10 cellular contexts compared by ENCODE assay signal in the genomic region with DNA sequence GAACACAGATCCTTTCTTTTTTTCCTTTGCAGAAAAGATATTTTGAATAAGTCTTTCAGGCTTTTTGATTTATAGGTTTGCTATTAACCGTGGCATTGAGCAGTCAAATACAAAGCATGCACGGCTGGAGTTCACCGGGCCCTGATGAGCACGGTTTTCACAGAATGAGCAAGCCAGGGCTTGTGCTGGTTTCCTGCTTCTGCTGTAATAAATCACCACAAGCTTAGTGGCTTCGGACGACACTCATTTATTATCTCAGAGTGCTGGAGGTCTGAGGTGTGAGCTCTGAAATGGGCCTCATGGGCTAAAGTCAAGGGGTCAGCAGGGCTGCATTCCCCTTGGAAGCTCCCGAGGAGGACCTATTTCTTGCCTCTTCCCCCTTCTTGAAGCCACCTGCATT.
A peak's percentile ranks its signal among the peaks of the same experiment; 100 is the strongest.
DNase-seq lines count a peak whose midpoint lies in the region; ATAC-seq, FAIRE-seq and TF ChIP-seq lines count a peak whose summit lies in the region.
"Had no signal": no experiment of that assay in that cellular context is flagged by ENCODE, and none has a peak within 500 bp of the region (broad histone marks: within the 10 kb centered on the region; RNA-seq: fewer than 3 reads in every experiment).

No MANE protein-coding gene starts in this region.

- H3K27me3 Mint-ChIP-seq in astrocyte (ENCODE audit: low read depth, unreplicated experiment): peaks cover 13% of the 10 kb centered on the region

- FAIRE-seq in GM18507 (lab: Jason Lieb, UNC): peak; percentile 89
- no peak for FAIRE-seq in astrocyte (lab: Jason Lieb, UNC)

- no peaks in the 10 kb centered on the region for H3K36me3 Mint-ChIP-seq in astrocyte (ENCODE audit: low read depth, unreplicated experiment)

- ATAC-seq in GM21529 (IDR thresholded peaks at IDR 0.05; ENCODE audit: unreplicated experiment) (peak; percentile 77), omental fat pad (ENCODE audit: low FRiP score) (no peak)
- ATAC-seq: effector memory CD8-positive, alpha-beta T cell had no signal

- TF ChIP-seq CTCF in astrocyte (IDR thresholded peaks at IDR 0.05; ENCODE audit: insufficient read depth, low read depth, low read length): no peak
- TF ChIP-seq CTCF in omental fat pad (IDR thresholded peaks at IDR 0.05): no peak

- no peak overlapping the region for H3K4me2 ChIP-seq in astrocyte (ENCODE audit: low read length)

- H3K79me2 ChIP-seq in astrocyte (ENCODE audit: insufficient read depth, low read length): no peaks in the 10 kb centered on the region

- H3K4me3 Mint-ChIP-seq in astrocyte (ENCODE audit: unreplicated experiment): no peak overlapping the region
- H3K4me3 Mint-ChIP-seq: effector memory CD8-positive, alpha-beta T cell had no signal

- H3K4me3 ChIP-seq in astrocyte (ENCODE audit: insufficient read depth, low read depth, low read length): no peak overlapping the region

- no peaks in the 10 kb centered on the region for H4K20me1 ChIP-seq in astrocyte (ENCODE audit: insufficient read depth, low read length)

- no peak overlapping the region for H2AFZ ChIP-seq in astrocyte (ENCODE audit: low read depth, low read length)

- H3K4me1 ChIP-seq in astrocyte (ENCODE audit: insufficient read depth, low read length): no peaks in the 10 kb centered on the region

- H3K9me3 ChIP-seq in astrocyte (ENCODE audit: insufficient read depth, low read depth, low read length): no peaks in the 10 kb centered on the region

- H3K9ac ChIP-seq in astrocyte (ENCODE audit: low read length): no peak overlapping the region

- H3K27ac ChIP-seq in astrocyte (ENCODE audit: low read depth, low read length): no peak overlapping the region

- peaks cover 5% of the 10 kb centered on the region for H3K27me3 ChIP-seq in astrocyte (ENCODE audit: insufficient read depth, low read length)

- H3K9me3 Mint-ChIP-seq in astrocyte (ENCODE audit: unreplicated experiment): peaks cover 3% of the 10 kb centered on the region
- H3K9me3 Mint-ChIP-seq: effector memory CD8-positive, alpha-beta T cell had no signal

- no peaks in the 10 kb centered on the region for H3K36me3 ChIP-seq in astrocyte (ENCODE audit: insufficient read depth, low read length)

- DNase-seq in GM18507 (ENCODE audit: extremely low spot score, insufficient read length, low read depth) (peak; percentile 56), HK-2 (ENCODE audit: unreplicated experiment) (peak; percentile 19), astrocyte (ENCODE audit: low read depth) (peak; percentile 18), erythroblast (lab: John Stamatoyannopoulos, UW) (no peak), omental fat pad (ENCODE audit: low spot score) (no peak), ecto neural progenitor cell (ENCODE audit: low spot score) (no peak), HuH-7 (ENCODE audit: low spot score) (no peak)
- DNase-seq: activated CD4-positive, alpha-beta T cell treated with anti-CD3 and anti-CD28 coated beads, Interleukin-2, amount 50 U/mL, for 48 hours; effector memory CD8-positive, alpha-beta T cell had no signal

- no peak overlapping the region for H3K27ac Mint-ChIP-seq in astrocyte (ENCODE audit: unreplicated experiment)
- H3K27ac Mint-ChIP-seq: effector memory CD8-positive, alpha-beta T cell had no signal

- TF ChIP-seq POLR2A in erythroblast (IDR thresholded peaks at IDR 0.05; ENCODE audit: low read length): no peak

- H3K4me1 Mint-ChIP-seq in astrocyte (ENCODE audit: low read depth, unreplicated experiment): peaks cover under 1% of the 10 kb centered on the region

Comparison
In these comparisons a context has a peak if more than half of its experiments do, and no peak if none do; other contexts are left out.
1. DNase-seq: peak in GM18507 (single experiment), HK-2 (single experiment) and astrocyte (single experiment); none in erythroblast (0 of 2), omental fat pad (single experiment), ecto neural progenitor cell (single experiment) and HuH-7 (single experiment).